21 cellular contexts compared by ENCODE assay signal in the genomic region with DNA sequence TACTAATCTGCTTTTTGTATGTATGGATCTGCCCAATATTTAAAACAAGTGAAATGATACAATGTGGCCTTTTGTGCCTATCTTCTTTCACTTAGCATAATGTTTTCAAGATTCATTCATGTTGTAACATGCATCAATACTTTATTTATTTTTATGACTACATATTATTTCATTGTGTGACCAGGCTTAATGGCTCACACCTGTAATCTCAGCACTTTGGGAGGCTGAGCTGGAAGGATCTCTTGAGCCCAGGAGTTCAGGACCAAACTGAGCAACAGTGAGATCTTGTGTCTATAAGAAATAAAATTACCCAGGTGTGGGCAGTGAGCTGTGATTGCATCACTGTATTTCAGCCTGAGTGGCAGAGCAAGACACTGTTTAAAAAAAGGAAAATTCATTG. TPM values are rescaled to one million over a fixed set of nuclear protein-coding genes. Genes with fewer than 3 reads are reported as not detected.
DNase-seq lines count a peak whose midpoint lies in the region; ATAC-seq, FAIRE-seq and TF ChIP-seq lines count a peak whose summit lies in the region.
"Had no signal": no experiment of that assay in that cellular context is flagged by ENCODE, and none has a peak within 500 bp of the region (broad histone marks: within the 10 kb centered on the region; RNA-seq: fewer than 3 reads in every experiment).

No MANE protein-coding gene starts in this region.

- CTCF ChIA-PET in MCF 10A (lab: Yijun Ruan, JAX): interaction anchor here (0.5 kb wide), 1 partner anchor 550 kb away, joined by 3 read pairs; no protein-coding TSS in a partner anchor

- H3K4me3 Mint-ChIP-seq in MCF 10A (ENCODE audit: unreplicated experiment): no peak overlapping the region

- H3K27me3 ChIP-seq in breast epithelium (no peaks in the 10 kb centered on the region), bronchial epithelial cell (ENCODE audit: control insufficient read depth, insufficient read depth, low read length) (no peaks in the 10 kb centered on the region), smooth muscle cell (ENCODE audit: low read depth) (no peaks in the 10 kb centered on the region)
- H3K27me3 ChIP-seq: BE2C had no signal

- no peak overlapping the region for H3K9ac ChIP-seq in smooth muscle cell (ENCODE audit: low read depth)

- H3K4me1 Mint-ChIP-seq in MCF 10A (ENCODE audit: insufficient read depth, unreplicated experiment): peaks cover 18% of the 10 kb centered on the region

- H3K27me3 Mint-ChIP-seq in MCF 10A (ENCODE audit: insufficient read depth, unreplicated experiment): no peaks in the 10 kb centered on the region

- H3K9me3 Mint-ChIP-seq in MCF 10A (ENCODE audit: unreplicated experiment): peaks cover 8% of the 10 kb centered on the region

- no peak for TF ChIP-seq POLR2A in breast epithelium (IDR thresholded peaks at IDR 0.05)

- TF ChIP-seq CTCF in MCF 10A (IDR thresholded peaks at IDR 0.05; ENCODE audit: unreplicated experiment) (no peak), breast epithelium (IDR thresholded peaks at IDR 0.05) (no peak), bronchial epithelial cell (IDR thresholded peaks at IDR 0.05; ENCODE audit: insufficient read depth, low read length, severe bottlenecking) (no peak), smooth muscle cell (IDR thresholded peaks at IDR 0.05; ENCODE audit: borderline replicate concordance, insufficient read depth, poor library complexity, severe bottlenecking) (no peak)

- H3K27ac ChIP-seq in breast epithelium (no peak overlapping the region), smooth muscle cell (ENCODE audit: low read depth) (peak overlapping the region; percentile 34)
- H3K27ac ChIP-seq: RWPE1 had no signal

- DNase-seq in MCF 10A (ENCODE audit: unreplicated experiment) (peak; percentile 9), breast epithelium (ENCODE audit: low spot score in 2 of 2) (no peak), bronchial epithelial cell (ENCODE audit: low read depth) (peak; percentile 80), left lobe of liver (ENCODE audit: low spot score) (no peak), smooth muscle cell (lab: John Stamatoyannopoulos, UW; ENCODE audit: unreplicated experiment) (no peak), NCI-H2196 (lab: John Stamatoyannopoulos, UW; ENCODE audit: unreplicated experiment) (no peak), NCI-H1417 (lab: John Stamatoyannopoulos, UW) (no peak)
- DNase-seq: BE2C, EL, GF-D8, H7, KBM-7, NCI-H1092 treated with DMSO at 0.1 percent for 48 hours, NCI-H146, NCI-H2029, NCI-H2171 treated with DMSO at 0.1 percent for 48 hours, NCI-H446, NCI-H526 treated with DMSO at 0.1 percent for 48 hours, SHP77 treated with DMSO at 0.1 percent for 48 hours had no signal

- no peaks in the 10 kb centered on the region for H3K36me3 Mint-ChIP-seq in MCF 10A (ENCODE audit: insufficient read depth, unreplicated experiment)

- H4K20me1 ChIP-seq in smooth muscle cell (ENCODE audit: low read depth): peaks cover 56% of the 10 kb centered on the region

- no peak overlapping the region for H3K27ac Mint-ChIP-seq in MCF 10A (ENCODE audit: low read depth, unreplicated experiment)

- peak; percentile 25 for ATAC-seq in left lobe of liver
- no peak for ATAC-seq in GM21367 (IDR thresholded peaks at IDR 0.05; ENCODE audit: unreplicated experiment)

- H3K36me3 ChIP-seq in breast epithelium (no peaks in the 10 kb centered on the region), bronchial epithelial cell (ENCODE audit: control insufficient read depth, insufficient read depth, low read length) (no peaks in the 10 kb centered on the region), smooth muscle cell (ENCODE audit: low read depth) (no peaks in the 10 kb centered on the region)
- H3K36me3 ChIP-seq: BE2C had no signal

- H3K4me2 ChIP-seq in smooth muscle cell: peak overlapping the region; percentile 25

- H3K9me3 ChIP-seq in breast epithelium (peaks cover 3 to 11% of the 10 kb centered on the region in 2 donors), smooth muscle cell (replicated peaks; ENCODE audit: low read depth) (peaks cover 2% of the 10 kb centered on the region)
- H3K9me3 ChIP-seq: BE2C had no signal

- no peak overlapping the region for H3K4me3 ChIP-seq in breast epithelium
- H3K4me3 ChIP-seq in bronchial epithelial cell (ENCODE audit: low read depth, low read length): no peak overlapping the region
- no peak overlapping the region for H3K4me3 ChIP-seq in smooth muscle cell

- H3K79me2 ChIP-seq in smooth muscle cell (ENCODE audit: low read depth): peaks cover 79% of the 10 kb centered on the region

- no peak overlapping the region for H2AFZ ChIP-seq in smooth muscle cell (ENCODE audit: low read depth)

- intact Hi-C loops in MCF 10A (cut with micrococcal nuclease) (no loop called here), breast epithelium (cut with DNase I; ENCODE audit: low total_unique reads) (no loop called here)

- no TSS peak for BruUV-seq in MCF 10A (replicated peaks; lab: Mats Ljungman, UMichigan)

- H3F3A ChIP-seq in smooth muscle cell (ENCODE audit: low read depth): peaks cover 17% of the 10 kb centered on the region

- H3K4me1 ChIP-seq in breast epithelium: no peaks in the 10 kb centered on the region
- peaks cover 13% of the 10 kb centered on the region for H3K4me1 ChIP-seq in smooth muscle cell (ENCODE audit: low read depth)

- no peak for FAIRE-seq in bronchial epithelial cell (lab: Jason Lieb, UNC)

- POLR2A ChIA-PET in MCF 10A (lab: Yijun Ruan, JAX): no interaction called here

RNA-seq across cellular contexts. Expression of a gene that starts 33.2 kb away (rescaled TPM):
- 15.8 and 17.7 TPM in 2 replicates for total RNA-seq in MCF 10A (2022)
- 10 to 100 TPM; 25.3 to 71.4 (median 49.2) TPM for total RNA-seq in breast epithelium
- 31.6 and 34.8 TPM in 2 replicates for total RNA-seq in bronchial epithelial cell
- total RNA-seq in left lobe of liver: 11.3 TPM
- total RNA-seq in smooth muscle cell: 27.7 and 29.1 TPM in 2 replicates
- 3.7 and 7.4 TPM in 2 replicates for polyA plus RNA-seq in smooth muscle cell

Comparison
In these comparisons a context has a peak if more than half of its experiments do, and no peak if none do; other contexts are left out.
1. DNase-seq: peak in MCF 10A (single experiment) and bronchial epithelial cell (single experiment); none in breast epithelium (0 of 2), left lobe of liver (single experiment), smooth muscle cell (single experiment), NCI-H2196 (single experiment) and NCI-H1417 (0 of 3).